Comparison of ENCODE assay signal across 8 cellular contexts in genomic region chr17:79842656-79843474, GRCh38. TPM values are rescaled to one million over a fixed set of nuclear protein-coding genes. Genes with fewer than 3 reads are reported as not detected.
DNase-seq lines count a peak whose midpoint lies in the region; ATAC-seq lines count a peak whose summit lies in the region.

No MANE protein-coding gene starts in this region.

- H3K18ac ChIP-seq in mesendoderm (ENCODE audit: low read length): no peak overlapping the region

- no peaks in the 10 kb centered on the region for H3K79me2 ChIP-seq in mesendoderm (ENCODE audit: control insufficient read depth, insufficient read depth, low read length)

- no peak for ATAC-seq in HG02885 (IDR thresholded peaks at IDR 0.05; ENCODE audit: poor library complexity, unreplicated experiment)
- ATAC-seq in GM19455 (IDR thresholded peaks at IDR 0.05; ENCODE audit: unreplicated experiment): no peak
- ATAC-seq in GM21381 (IDR thresholded peaks at IDR 0.05; ENCODE audit: unreplicated experiment): no peak

- no peaks in the 10 kb centered on the region for H3K79me1 ChIP-seq in mesendoderm (ENCODE audit: low read length)

- H3K23ac ChIP-seq in mesendoderm (ENCODE audit: low read length): no peak overlapping the region

- peak overlapping the region; percentile 7 for H3K56ac ChIP-seq in mesendoderm (ENCODE audit: low read length)

- H2AK5ac ChIP-seq in mesendoderm (ENCODE audit: low read length): no peak overlapping the region

- H3K27me3 ChIP-seq in mesendoderm (ENCODE audit: insufficient read depth, low read length, poor library complexity): peaks cover 49% of the 10 kb centered on the region

- H2BK5ac ChIP-seq in mesendoderm (ENCODE audit: low read length): no peak overlapping the region

- H3K36me3 ChIP-seq in mesendoderm (ENCODE audit: control insufficient read depth, insufficient read depth, low read length): no peaks in the 10 kb centered on the region

- H3K4me1 ChIP-seq in mesendoderm (ENCODE audit: control insufficient read depth, low read depth, low read length): peaks cover 2% of the 10 kb centered on the region

- DNase-seq in stimulated activated CD4-positive, alpha-beta T cell treated with anti-CD3 and anti-CD28 coated beads, Interleukin-15, amount 100 ng/mL, for 24 hours: peak; percentile 40
- DNase-seq in stimulated activated CD4-positive, alpha-beta T cell treated with anti-CD3 and anti-CD28 coated beads, Interleukin-2, amount 100 ng/mL, for 24 hours: no peak
- peak; percentile 46 for DNase-seq in activated T-cell treated with anti-CD3 and anti-CD28 coated beads, Interleukin-2, amount 50 U/mL, for 48 hours
- DNase-seq in mesendoderm: no peak
- no peak for DNase-seq in central memory CD4-positive, alpha-beta T cell

- no peak overlapping the region for H3K4me2 ChIP-seq in mesendoderm (ENCODE audit: low read length)

- H2BK15ac ChIP-seq in mesendoderm (replicated peaks; ENCODE audit: low read depth): no peak overlapping the region

- no peak overlapping the region for H3K27ac ChIP-seq in mesendoderm (ENCODE audit: low read depth, low read length)

- H2BK120ac ChIP-seq in mesendoderm (ENCODE audit: low read depth, low read length): no peak overlapping the region

- no peak overlapping the region for H3K4me3 ChIP-seq in mesendoderm (ENCODE audit: low read length)

- WGBS in mesendoderm (ENCODE audit: extremely low coverage, insufficient coverage, low lambda C conversion rate): no CpG with 5 or more reads among the region's 66 CpGs

- H3K9ac ChIP-seq in mesendoderm (ENCODE audit: low read length): no peak overlapping the region

- no peak overlapping the region for H4K8ac ChIP-seq in mesendoderm (ENCODE audit: low read depth, low read length)

- no peak overlapping the region for H3K4ac ChIP-seq in mesendoderm (ENCODE audit: low read depth, low read length)

- H4K5ac ChIP-seq in mesendoderm (ENCODE audit: low read length): no peak overlapping the region

RNA-seq across cellular contexts. Expression of gene CBX4, which starts 3.6 kb away (rescaled TPM):
- 3.7 TPM for polyA plus RNA-seq in mesendoderm (2013, experiment 1 of 2)
- polyA plus RNA-seq in mesendoderm (2013, experiment 2 of 2): 3.6 TPM

RNA-seq across cellular contexts. Expression of gene CBX8, which starts 46.0 kb away (rescaled TPM):
- polyA plus RNA-seq in mesendoderm (2013, experiment 1 of 2): 0.17 TPM
- 0.34 TPM for polyA plus RNA-seq in mesendoderm (2013, experiment 2 of 2)

Comparison
In these comparisons a context has a peak if more than half of its experiments do, and no peak if none do; other contexts are left out.
1. DNase-seq: peak in stimulated activated CD4-positive, alpha-beta T cell treated with anti-CD3 and anti-CD28 coated beads, Interleukin-15, amount 100 ng/mL, for 24 hours (single experiment) and activated T-cell treated with anti-CD3 and anti-CD28 coated beads, Interleukin-2, amount 50 U/mL, for 48 hours (2 of 2); none in stimulated activated CD4-positive, alpha-beta T cell treated with anti-CD3 and anti-CD28 coated beads, Interleukin-2, amount 100 ng/mL, for 24 hours (0 of 2), mesendoderm (single experiment) and central memory CD4-positive, alpha-beta T cell (single experiment).